ENCODE assay signal across 8 cellular contexts in genomic region chr1:22704440-22705067, GRCh38. TPM values are rescaled to one million over a fixed set of nuclear protein-coding genes. Genes with fewer than 3 reads are reported as not detected.
A peak's percentile ranks its signal among the peaks of the same experiment; 100 is the strongest.
DNase-seq lines count a peak whose midpoint lies in the region; ATAC-seq and TF ChIP-seq lines count a peak whose summit lies in the region.

No MANE protein-coding gene starts in this region.

- peaks cover 0 to 3% (median 0%) of the 10 kb centered on the region in 4 donors for H3K4me1 Mint-ChIP-seq in CD4-positive, CD25-positive, alpha-beta regulatory T cell

- no peak overlapping the region for H3K9ac ChIP-seq in HCT116 (ENCODE audit: low read length)

- peak; percentile 93 for TF ChIP-seq RAD21 in HCT116 (IDR thresholded peaks at IDR 0.05; ENCODE audit: low read depth)

- H3K27ac Mint-ChIP-seq in CD4-positive, CD25-positive, alpha-beta regulatory T cell = no peak overlapping the region

- H3K4me3 Mint-ChIP-seq in CD4-positive, CD25-positive, alpha-beta regulatory T cell = no peak overlapping the region

- TF ChIP-seq CTCF in HCT116 (IDR thresholded peaks at IDR 0.05 in 2 of 3, conservative IDR thresholded peaks at IDR 0.05 in 1 of 3; ENCODE audit: borderline replicate concordance in 1 of 3, insufficient read depth in 1 of 3, low read depth in 2 of 3, low read length in 2 of 3) = peak; percentile 84 to 94 (median 89)

- H3K9me3 Mint-ChIP-seq in CD4-positive, CD25-positive, alpha-beta regulatory T cell = no peaks in the 10 kb centered on the region

- RAD21 ChIA-PET in HCT116 (lab: Charles Lee; ENCODE audit: low non-redundant PET in 1 of 2, low total read pairs in 2 of 2, uncharacterized antibody in 2 of 2, unreplicated experiment in 2 of 2) = interaction anchor here (0.8 to 2.0 kb wide), 5 partner anchors 157 to 226 kb away, joined by 3 to 20 read pairs (median 6); no protein-coding TSS in a partner anchor

- no peaks in the 10 kb centered on the region for H4K20me1 ChIP-seq in HCT116 (ENCODE audit: insufficient read depth)

- no peak overlapping the region for H2AFZ ChIP-seq in HCT116 (ENCODE audit: low read depth, low read length, poor library complexity, severe bottlenecking)

- intact Hi-C loops in HCT116 (cut with micrococcal nuclease) = loop anchor here (1.0 kb wide), 4 partner anchors 30 to 226 kb away; no protein-coding TSS in a partner anchor

- CTCF ChIA-PET in HCT116 (lab: Charles Lee) = interaction anchor here (0.8 to 4.0 kb wide), 23 partner anchors 9 to 260 kb away, joined by 3 to 83 read pairs (median 5); no protein-coding TSS in a partner anchor

- no peaks in the 10 kb centered on the region for H3K4me1 ChIP-seq in CD4-positive, CD25-positive, alpha-beta regulatory T cell (ENCODE audit: control insufficient read depth, insufficient read depth, low read length, poor library complexity, severe bottlenecking)
- H3K4me1 ChIP-seq in HCT116 (ENCODE audit: control insufficient read depth in 1 of 2, insufficient read depth in 2 of 2, low read length in 2 of 2) = peaks cover 0 to 14% of the 10 kb centered on the region in 2 experiments; a peak in 3 of 4 replicates

- BruUV-seq in HCT116 (replicated peaks; lab: Mats Ljungman, UMichigan) = no TSS peak

- H3K36me3 Mint-ChIP-seq in CD4-positive, CD25-positive, alpha-beta regulatory T cell = no peaks in the 10 kb centered on the region

- ATAC-seq in CD4-positive, CD25-positive, alpha-beta regulatory T cell (ENCODE audit: low read depth in 2 of 2) = peak; percentile 75 to 90
- ATAC-seq in HCT116 (peak; percentile 99), HG02885 (IDR thresholded peaks at IDR 0.05; ENCODE audit: poor library complexity, unreplicated experiment) (no peak)

- no peaks in the 10 kb centered on the region for H3K9me3 ChIP-seq in CD4-positive, CD25-positive, alpha-beta regulatory T cell (ENCODE audit: control insufficient read depth in 2 of 2, low read length in 2 of 2)
- no peaks in the 10 kb centered on the region for H3K9me3 ChIP-seq in HCT116 (ENCODE audit: control insufficient read depth in 1 of 2, insufficient read depth in 1 of 2, low read depth in 1 of 2, low read length in 2 of 2)

- H3K9me2 ChIP-seq in HCT116 (ENCODE audit: insufficient read depth) = no peaks in the 10 kb centered on the region

- H3K4me3 ChIP-seq in CD4-positive, CD25-positive, alpha-beta regulatory T cell (ENCODE audit: low read depth, low read length) = no peak overlapping the region
- H3K4me3 ChIP-seq in HCT116 (replicated peaks in 1 of 2; ENCODE audit: low read depth in 1 of 2, low read length in 2 of 2) = no peak overlapping the region

- no peak overlapping the region for H3K27ac ChIP-seq in CD4-positive, CD25-positive, alpha-beta regulatory T cell (ENCODE audit: insufficient read depth, low read length, poor library complexity, severe bottlenecking)
- H3K27ac ChIP-seq in HCT116 (ENCODE audit: low read depth, low read length) = no peak overlapping the region

- no peaks in the 10 kb centered on the region for H3K36me3 ChIP-seq in CD4-positive, CD25-positive, alpha-beta regulatory T cell (ENCODE audit: control insufficient read depth, insufficient read depth, low read length)
- H3K36me3 ChIP-seq in HCT116 (ENCODE audit: control insufficient read depth in 1 of 2, insufficient read depth in 2 of 2, low read length in 2 of 2) = no peaks in the 10 kb centered on the region

- peak; percentile 34 to 67 (median 40) for DNase-seq in CD4-positive, CD25-positive, alpha-beta regulatory T cell
- DNase-seq in HCT116 (ENCODE audit: low read depth, low spot score) (peak; percentile 60), NCI-H345 (lab: John Stamatoyannopoulos, UW) (peak; percentile 87), cerebellum (ENCODE audit: low spot score) (peak; percentile 80), left kidney (ENCODE audit: low read depth, low spot score) (peak; percentile 93)
- peak; percentile 71 to 73 for DNase-seq in activated CD4-positive, alpha-beta T cell treated with anti-CD3 and anti-CD28 coated beads for 24 hours (ENCODE audit: low read depth in 2 of 2)
- peak; percentile 71 for DNase-seq in stimulated activated CD4-positive, alpha-beta T cell treated with anti-CD3 and anti-CD28 coated beads, Interleukin-2, amount 100 ng/mL, for 4 hours (ENCODE audit: low read depth)

- POLR2A ChIA-PET in HCT116 (lab: Charles Lee) = interaction anchor here (1.0 kb wide), 2 partner anchors 9 to 157 kb away, joined by 3 to 8 read pairs; no protein-coding TSS in a partner anchor

- TF ChIP-seq POLR2A in HCT116 (IDR thresholded peaks at IDR 0.05; ENCODE audit: borderline replicate concordance, extremely low read depth, insufficient read depth, insufficient read length) = no peak

- no peaks in the 10 kb centered on the region for H3K27me3 ChIP-seq in CD4-positive, CD25-positive, alpha-beta regulatory T cell (ENCODE audit: control insufficient read depth, insufficient read depth, low read length)
- H3K27me3 ChIP-seq in HCT116 (ENCODE audit: insufficient read depth, low read length) = no peaks in the 10 kb centered on the region

- peaks cover 33% of the 10 kb centered on the region for H3K27me3 Mint-ChIP-seq in CD4-positive, CD25-positive, alpha-beta regulatory T cell

- H3K79me2 ChIP-seq in HCT116 (ENCODE audit: insufficient read depth, low read length) = no peaks in the 10 kb centered on the region

- H3K4me2 ChIP-seq in HCT116 (ENCODE audit: low read length) = peak overlapping the region; percentile 26

TF ChIP-seq in HCT116, 20 proteins besides CTCF, POLR2A, EP300 and RAD21:
- TF ChIP-seq FOSL1 (IDR thresholded peaks at IDR 0.05; ENCODE audit: low read depth) (no peak), CEBPB (IDR thresholded peaks at IDR 0.05; ENCODE audit: low read depth) (no peak), CBX3 (IDR thresholded peaks at IDR 0.05; ENCODE audit: low read depth) (no peak), SIN3A (IDR thresholded peaks at IDR 0.05; ENCODE audit: low read depth) (no peak), MAX (IDR thresholded peaks at IDR 0.05) (no peak)
TF ChIP-seq in HCT116: peak in this region for 0.

RNA-seq across cellular contexts. Expression of gene EPHB2, which starts 6.1 kb away (rescaled TPM):
- total RNA-seq in CD4-positive, CD25-positive, alpha-beta regulatory T cell = not detected
- not detected for polyA plus RNA-seq in CD4-positive, CD25-positive, alpha-beta regulatory T cell
- 19.5 TPM for total RNA-seq in HCT116 (2021; ENCODE audit: unreplicated experiment)
- 19.4 and 22.0 TPM in 2 replicates for polyA plus RNA-seq in HCT116 (2012)
- 83.8 TPM for total RNA-seq in cerebellum

RNA-seq across cellular contexts. Expression of gene C1QB, which starts 51.5 kb away (rescaled TPM):
- total RNA-seq in CD4-positive, CD25-positive, alpha-beta regulatory T cell = not detected
- not detected for polyA plus RNA-seq in CD4-positive, CD25-positive, alpha-beta regulatory T cell
- 0.32 TPM for total RNA-seq in HCT116 (2021; ENCODE audit: unreplicated experiment)
- polyA plus RNA-seq in HCT116 (2012) = not detected in 2 replicates
- total RNA-seq in cerebellum = 7.0 TPM

Comparison
In these comparisons a context has a peak if more than half of its experiments do, and no peak if none do; other contexts are left out.
1. DNase-seq: peak in every context shown above with its lines; median percentile 93 in left kidney; 87 in NCI-H345; 80 in cerebellum; 72 in activated CD4-positive, alpha-beta T cell treated with anti-CD3 and anti-CD28 coated beads for 24 hours; 71 in stimulated activated CD4-positive, alpha-beta T cell treated with anti-CD3 and anti-CD28 coated beads, Interleukin-2, amount 100 ng/mL, for 4 hours; 60 in HCT116; 40 in CD4-positive, CD25-positive, alpha-beta regulatory T cell.
2. RNA of gene EPHB2, which starts 6.1 kb away (total RNA-seq): 83.8 TPM in cerebellum (single experiment) and 19.5 TPM in HCT116 (single experiment); not detected in CD4-positive, CD25-positive, alpha-beta regulatory T cell (single experiment); every median in the first group is over 10 times any median in the second.